In genomic region chr20:330233-331149, GRCh38 we compare ENCODE assay signal across 8 cellular contexts. TPM values are rescaled to one million over a fixed set of nuclear protein-coding genes. Genes with fewer than 3 reads are reported as not detected.
DNase-seq lines count a peak whose midpoint lies in the region; ATAC-seq and TF ChIP-seq lines count a peak whose summit lies in the region.

No MANE protein-coding gene starts in this region.

- no peaks in the 10 kb centered on the region for H3K27me3 Mint-ChIP-seq in naive B cell

- H3K9me3 ChIP-seq in tibial artery, result no peaks in the 10 kb centered on the region

- peaks cover 0 to 7% (median 0%) of the 10 kb centered on the region in 3 donors for H3K36me3 ChIP-seq in tibial artery

- peaks cover 33 to 38% (median 37%) of the 10 kb centered on the region in 3 donors for H3K4me1 Mint-ChIP-seq in naive B cell

- H3K4me1 ChIP-seq in tibial artery, result peaks cover 0 to 41% (median 16%) of the 10 kb centered on the region in 4 donors

- peak; percentile 45 to 60 for ATAC-seq in naive B cell (ENCODE audit: low read depth in 2 of 2)

- intact Hi-C loops in tibial artery (cut with DNase I; ENCODE audit: low total_unique reads), result loop anchor here (5.0 kb wide), 1 partner anchor 118 kb away; no protein-coding TSS in a partner anchor

- H3K4me3 Mint-ChIP-seq in naive B cell, result peak overlapping the region in 4 of 8 donors; percentile 23 to 75 (median 69)

- peak overlapping the region in 3 of 6 donors; percentile 15 to 74 (median 16) for H3K27ac Mint-ChIP-seq in naive B cell

- DNase-seq in EH (ENCODE audit: low read depth) (peak; percentile 75), HL-60 (ENCODE audit: low read depth in 1 of 2, low spot score in 1 of 2) (peak; percentile 61 to 87), NOMO-1 (lab: John Stamatoyannopoulos, UW; ENCODE audit: unreplicated experiment in 2 of 2) (peak; percentile 52 to 83), epithelial cell of esophagus (ENCODE audit: low read depth) (peak; percentile 64), naive B cell (peak; percentile 71), tibial artery (no peak), GOT3 (lab: John Stamatoyannopoulos, UW) (no peak)
- DNase-seq in activated CD8-positive, alpha-beta memory T cell treated with anti-CD3 and anti-CD28 coated beads for 24 hours, result peak; percentile 79

- no peaks in the 10 kb centered on the region for H3K9me3 Mint-ChIP-seq in naive B cell

- no peak overlapping the region for H3K4me3 ChIP-seq in HL-60 (replicated peaks; ENCODE audit: insufficient read depth, low read length)
- H3K4me3 ChIP-seq in epithelial cell of esophagus (ENCODE audit: low read length), result no peak overlapping the region
- H3K4me3 ChIP-seq in tibial artery, result no peak overlapping the region

- H3K27me3 ChIP-seq in HL-60 (ENCODE audit: insufficient read depth, poor library complexity, severe bottlenecking), result no peaks in the 10 kb centered on the region
- H3K27me3 ChIP-seq in tibial artery, result no peaks in the 10 kb centered on the region

- TF ChIP-seq CTCF in HL-60 (IDR thresholded peaks at IDR 0.05; ENCODE audit: insufficient read depth, low read length) (peak; percentile 88), epithelial cell of esophagus (IDR thresholded peaks at IDR 0.05; ENCODE audit: insufficient read depth, low read depth, low read length, missing control alignments) (peak; percentile 88), tibial artery (IDR thresholded peaks at IDR 0.05) (peak; percentile 76 to 82)

- no peaks in the 10 kb centered on the region for H3K36me3 Mint-ChIP-seq in naive B cell

- no peak overlapping the region for H3K27ac ChIP-seq in HL-60 (replicated peaks)
- peak overlapping the region in 1 of 2 donors; percentile 95 for H3K27ac ChIP-seq in tibial artery

RNA-seq across cellular contexts. Expression of gene SOX12, which starts 5.1 kb away (rescaled TPM):
- 1 to 10 TPM in 2 of 6 donors, under 1 TPM in 4; 0.15 to 1.7 (median 0.95) TPM for polyA plus RNA-seq in naive B cell (ENCODE audit: low read depth in 6 of 6)

RNA-seq across cellular contexts. Expression of gene NRSN2, which starts 16.4 kb away (rescaled TPM):
- 1 to 10 TPM; 4.7 to 9.8 (median 8.2) TPM for polyA plus RNA-seq in naive B cell (ENCODE audit: low read depth in 6 of 6)

RNA-seq across cellular contexts. Expression of gene ZCCHC3, which starts 33.1 kb away (rescaled TPM):
- polyA plus RNA-seq in naive B cell (ENCODE audit: low read depth in 6 of 6), result 10 to 100 TPM in 5 of 6 donors, 1 to 10 TPM in 1; 9.7 to 19.0 (median 10.9) TPM

RNA-seq across cellular contexts. Expression of gene C20orf96, which starts 39.9 kb away (rescaled TPM):
- polyA plus RNA-seq in naive B cell (ENCODE audit: low read depth in 6 of 6), result 1 to 10 TPM in 2 of 6 donors, under 1 TPM in 4; 0.18 to 1.4 (median 0.37) TPM

RNA-seq across cellular contexts. Expression of gene TRIB3, which starts 50.1 kb away (rescaled TPM):
- 10 to 100 TPM in 5 of 6 donors, 1 to 10 TPM in 1; 7.3 to 23.3 (median 16.3) TPM for polyA plus RNA-seq in naive B cell (ENCODE audit: low read depth in 6 of 6)

Comparison
In these comparisons a context has a peak if more than half of its experiments do, and no peak if none do; other contexts are left out.
1. DNase-seq: peak in EH (single experiment), HL-60 (2 of 2), NOMO-1 (2 of 2), activated CD8-positive, alpha-beta memory T cell treated with anti-CD3 and anti-CD28 coated beads for 24 hours (single experiment), epithelial cell of esophagus (single experiment) and naive B cell (single experiment); none in tibial artery (0 of 2) and GOT3 (single experiment).
2. Peak in every context shown above with its lines, with median percentiles within 50 percentile points of each other: CTCF ChIP-seq.